1 cellular context compared by ENCODE assay signal in genomic region chr1:117685936-117686806, GRCh38.
TF ChIP-seq lines count a peak whose summit lies in the region.

No MANE protein-coding gene starts in this region.

TF ChIP-seq in GM12878, 131 proteins besides CTCF, POLR2A, EP300 and RAD21 (continued from another document):
- no peak for TF ChIP-seq SUPT20H (IDR thresholded peaks at IDR 0.05; ENCODE audit: borderline replicate concordance, control insufficient read depth, low read depth, low read length)
- no peak for TF ChIP-seq USF2 (IDR thresholded peaks at IDR 0.05; ENCODE audit: borderline replicate concordance, low read depth, low read length)
- no peak for TF ChIP-seq RUNX3 (IDR thresholded peaks at IDR 0.05; ENCODE audit: low read length)
- no peak for TF ChIP-seq MAX (IDR thresholded peaks at IDR 0.05; ENCODE audit: low read depth, low read length)
- TF ChIP-seq PAX8 (IDR thresholded peaks at IDR 0.05), result no peak
- no peak for TF ChIP-seq BRCA1 (IDR thresholded peaks at IDR 0.05; ENCODE audit: low read depth, low read length)
- TF ChIP-seq STAT1 (conservative IDR thresholded peaks at IDR 0.05), result no peak
- no peak for TF ChIP-seq KDM1A (IDR thresholded peaks at IDR 0.05; ENCODE audit: borderline replicate concordance)
TF ChIP-seq in GM12878: peak in this region for 0.
